In genomic region chr18:76053551-76053950, GRCh38 we compare ENCODE assay signal across 35 cellular contexts.
"Had no signal": no experiment of that assay in that cellular context is flagged by ENCODE, and none has a peak within 500 bp of the region (broad histone marks: within the 10 kb centered on the region; RNA-seq: fewer than 3 reads in every experiment).

No MANE protein-coding gene starts in this region.

- H3K27me3 Mint-ChIP-seq: activated B cell treated with CpG ODN at 0.5 μM for 24 hours; activated CD4-positive, alpha-beta memory T cell treated with anti-CD3 and anti-CD28 coated beads, Interleukin-2, amount 10 ng/mL, durations not matched to agents 7 days and 5 days; activated CD4-positive, alpha-beta T cell treated with anti-CD3 and anti-CD28 coated beads, Interleukin-2, amount 10 ng/mL, durations not matched to agents 24 days and 14 days; activated CD8-positive, alpha-beta memory T cell treated with anti-CD3 and anti-CD28 coated beads, Interleukin-2, amount 10 ng/mL, durations not matched to agents 7 days and 5 days; activated naive CD4-positive, alpha-beta T cell treated with anti-CD3 and anti-CD28 coated beads, Interleukin-2, amount 10 ng/mL, durations not matched to agents 7 days and 5 days; activated naive CD4-positive, alpha-beta T cell treated with anti-CD3 and anti-CD28 coated beads, Interleukin-2, amount 50 U/mL, for 24 hours; activated naive CD8-positive, alpha-beta T cell; activated naive CD8-positive, alpha-beta T cell treated with anti-CD3 and anti-CD28 coated beads, Interleukin-2, amount 50 U/mL, for 24 hours; activated T-cell treated with anti-CD3 and anti-CD28 coated beads, Interleukin-2, amount 50 U/mL, for 24 hours; brain; central memory CD8-positive, alpha-beta T cell had no signal

- H3K27me3 ChIP-seq: ascending aorta, cardiac muscle cell had no signal

- H3K4me1 Mint-ChIP-seq: activated B cell treated with CpG ODN at 0.5 μM for 24 hours; activated CD4-positive, alpha-beta memory T cell treated with anti-CD3 and anti-CD28 coated beads, Interleukin-2, amount 10 ng/mL, durations not matched to agents 7 days and 5 days; activated CD4-positive, alpha-beta T cell treated with anti-CD3 and anti-CD28 coated beads, Interleukin-2, amount 10 ng/mL, durations not matched to agents 24 days and 14 days; activated CD8-positive, alpha-beta memory T cell treated with anti-CD3 and anti-CD28 coated beads, Interleukin-2, amount 10 ng/mL, durations not matched to agents 7 days and 5 days; activated naive CD4-positive, alpha-beta T cell treated with anti-CD3 and anti-CD28 coated beads, Interleukin-2, amount 10 ng/mL, durations not matched to agents 7 days and 5 days; activated naive CD4-positive, alpha-beta T cell treated with anti-CD3 and anti-CD28 coated beads, Interleukin-2, amount 50 U/mL, for 24 hours; activated naive CD8-positive, alpha-beta T cell treated with anti-CD3 and anti-CD28 coated beads, Interleukin-2, amount 10 ng/mL, durations not matched to agents 7 days and 5 days; activated naive CD8-positive, alpha-beta T cell treated with anti-CD3 and anti-CD28 coated beads, Interleukin-2, amount 50 U/mL, for 24 hours; central memory CD8-positive, alpha-beta T cell had no signal

- H3K9me3 Mint-ChIP-seq: activated B cell treated with CpG ODN at 0.5 μM for 24 hours; activated CD4-positive, alpha-beta T cell treated with anti-CD3 and anti-CD28 coated beads, Interleukin-2, amount 10 ng/mL, durations not matched to agents 24 days and 14 days; activated naive CD4-positive, alpha-beta T cell treated with anti-CD3 and anti-CD28 coated beads, Interleukin-2, amount 10 ng/mL, durations not matched to agents 7 days and 5 days; activated naive CD4-positive, alpha-beta T cell treated with anti-CD3 and anti-CD28 coated beads, Interleukin-2, amount 50 U/mL, for 24 hours; activated naive CD8-positive, alpha-beta T cell treated with anti-CD3 and anti-CD28 coated beads, Interleukin-2, amount 10 ng/mL, durations not matched to agents 7 days and 5 days; activated naive CD8-positive, alpha-beta T cell treated with anti-CD3 and anti-CD28 coated beads, Interleukin-2, amount 50 U/mL, for 24 hours; activated T-cell treated with anti-CD3 and anti-CD28 coated beads, Interleukin-2, amount 50 U/mL, for 24 hours; activated T-helper 2 cell treated with anti-CD3 and anti-CD28 coated beads, Interferon-gamma antibody, Interleukin-2, Interleukin-4, amounts not matched to agents 10 μg/mL and 5 μg/mL and 100 μg/mL, durations not matched to agents 14 hours and 24 hours and 36 hours; T-helper 1 cell treated with Interleukin-12 subunit alpha and Interleukin-12 subunit beta and Interleukin-4 antibody, amounts not matched to agents 30 μg/mL and 1 μg/mL, for 36 hours; T-helper 2 cell treated with Interferon-gamma antibody and Interleukin-4, amounts not matched to agents 5 μg/mL and 100 μg/mL, for 36 hours had no signal

- DNase-seq: activated B cell treated with CpG ODN at 0.5 μM for 24 hours; activated CD4-positive, alpha-beta memory T cell treated with anti-CD3 and anti-CD28 coated beads, Interleukin-2, amount 10 ng/mL, durations not matched to agents 7 days and 5 days; activated CD4-positive, alpha-beta T cell treated with anti-CD3 and anti-CD28 coated beads for 4 hours; activated CD4-positive, alpha-beta T cell treated with anti-CD3 and anti-CD28 coated beads, Interleukin-2, amount 10 ng/mL, durations not matched to agents 24 days and 14 days; activated CD4-positive, alpha-beta T cell treated with anti-CD3 and anti-CD28 coated beads, Interleukin-2, amount 50 U/mL, for 1 hour; activated CD4-positive, alpha-beta T cell treated with anti-CD3 and anti-CD28 coated beads, Interleukin-2, amount 50 U/mL, for 48 hours; activated CD4-positive, CD25-positive, alpha-beta regulatory T cell treated with anti-CD3 and anti-CD28 coated beads, Interleukin-2, amount 50 U/mL, for 72 hours; activated CD8-positive, alpha-beta memory T cell treated with anti-CD3 and anti-CD28 coated beads for 24 hours; activated CD8-positive, alpha-beta memory T cell treated with anti-CD3 and anti-CD28 coated beads, Interleukin-2, amount 10 ng/mL, durations not matched to agents 7 days and 5 days; activated CD8-positive, alpha-beta memory T cell treated with anti-CD3 and anti-CD28 coated beads, Interleukin-2, amount 50 U/mL, for 48 hours; activated CD8-positive, alpha-beta T cell treated with anti-CD3 and anti-CD28 coated beads, Interleukin-2, amount 10 ng/mL, durations not matched to agents 7 days and 5 days; activated effector memory CD4-positive, alpha-beta T cell treated with Interleukin-2 at 50 U/mL for 16 hours; activated gamma-delta T cell; activated naive CD4-positive, alpha-beta T cell treated with anti-CD3 and anti-CD28 coated beads, Interleukin-2, amount 10 ng/mL, durations not matched to agents 7 days and 5 days; activated naive CD4-positive, alpha-beta T cell treated with Interleukin-2 at 50 U/mL for 16 hours; activated naive CD8-positive, alpha-beta T cell treated with anti-CD3 and anti-CD28 coated beads, Interleukin-2, amount 10 ng/mL, durations not matched to agents 7 days and 5 days; activated naive CD8-positive, alpha-beta T cell treated with anti-CD3 and anti-CD28 coated beads, Interleukin-2, amount 50 U/mL, for 24 hours; activated T-cell treated with anti-CD3 and anti-CD28 coated beads, Interleukin-2, amount 50 U/mL, for 24 hours; activated T-cell treated with anti-CD3 and anti-CD28 coated beads, Interleukin-2, amount 50 U/mL, for 48 hours; amygdala; anterior cingulate cortex; caudate nucleus; T-helper 1 cell; T-helper 2 cell; T-helper 9 cell had no signal

- H3K4me3 Mint-ChIP-seq: activated B cell treated with CpG ODN at 0.5 μM for 24 hours; activated CD4-positive, alpha-beta memory T cell treated with anti-CD3 and anti-CD28 coated beads, Interleukin-2, amount 10 ng/mL, durations not matched to agents 7 days and 5 days; activated CD4-positive, alpha-beta T cell treated with anti-CD3 and anti-CD28 coated beads, Interleukin-2, amount 10 ng/mL, durations not matched to agents 24 days and 14 days; activated CD8-positive, alpha-beta memory T cell treated with anti-CD3 and anti-CD28 coated beads, Interleukin-2, amount 10 ng/mL, durations not matched to agents 7 days and 5 days; activated CD8-positive, alpha-beta T cell treated with anti-CD3 and anti-CD28 coated beads, Interleukin-2, amount 10 ng/mL, durations not matched to agents 7 days and 5 days; activated naive CD4-positive, alpha-beta T cell treated with anti-CD3 and anti-CD28 coated beads, Interleukin-2, amount 10 ng/mL, durations not matched to agents 7 days and 5 days; activated naive CD4-positive, alpha-beta T cell treated with anti-CD3 and anti-CD28 coated beads, Interleukin-2, amount 50 U/mL, for 24 hours; activated naive CD8-positive, alpha-beta T cell; activated naive CD8-positive, alpha-beta T cell treated with anti-CD3 and anti-CD28 coated beads, Interleukin-2, amount 10 ng/mL, durations not matched to agents 7 days and 5 days; activated naive CD8-positive, alpha-beta T cell treated with anti-CD3 and anti-CD28 coated beads, Interleukin-2, amount 50 U/mL, for 24 hours; activated T-cell treated with anti-CD3 and anti-CD28 coated beads, Interleukin-2, amount 50 U/mL, for 24 hours; brain; central memory CD8-positive, alpha-beta T cell; T-helper 1 cell treated with Interleukin-12 subunit alpha and Interleukin-12 subunit beta and Interleukin-4 antibody, amounts not matched to agents 30 μg/mL and 1 μg/mL, for 36 hours; T-helper 2 cell treated with Interferon-gamma antibody and Interleukin-4, amounts not matched to agents 5 μg/mL and 100 μg/mL, for 36 hours had no signal

- H3K9me3 ChIP-seq: ascending aorta had no signal

- ATAC-seq: activated CD8-positive, alpha-beta memory T cell treated with anti-CD3 and anti-CD28 coated beads, Interleukin-2, amount 10 ng/mL, durations not matched to agents 7 days and 5 days; activated CD8-positive, alpha-beta T cell treated with anti-CD3 and anti-CD28 coated beads, Interleukin-2, amount 10 ng/mL, durations not matched to agents 7 days and 5 days; activated naive CD8-positive, alpha-beta T cell treated with anti-CD3 and anti-CD28 coated beads, Interleukin-2, amount 50 U/mL, for 24 hours had no signal

- H3K36me3 Mint-ChIP-seq: activated CD8-positive, alpha-beta memory T cell treated with anti-CD3 and anti-CD28 coated beads, Interleukin-2, amount 10 ng/mL, durations not matched to agents 7 days and 5 days; activated naive CD4-positive, alpha-beta T cell treated with anti-CD3 and anti-CD28 coated beads, Interleukin-2, amount 10 ng/mL, durations not matched to agents 7 days and 5 days; activated naive CD4-positive, alpha-beta T cell treated with anti-CD3 and anti-CD28 coated beads, Interleukin-2, amount 50 U/mL, for 24 hours; activated naive CD8-positive, alpha-beta T cell; activated naive CD8-positive, alpha-beta T cell treated with anti-CD3 and anti-CD28 coated beads, Interleukin-2, amount 10 ng/mL, durations not matched to agents 7 days and 5 days; brain had no signal

- H3K4me1 ChIP-seq: ascending aorta had no signal

- H3K4me3 ChIP-seq: ascending aorta, cardiac muscle cell had no signal

- H3K27ac ChIP-seq: ascending aorta, cardiac muscle cell, VCaP had no signal

- H3K36me3 ChIP-seq: ascending aorta, cardiac muscle cell had no signal

- H3K27ac Mint-ChIP-seq: activated B cell treated with CpG ODN at 0.5 μM for 24 hours; activated CD4-positive, alpha-beta memory T cell treated with anti-CD3 and anti-CD28 coated beads, Interleukin-2, amount 10 ng/mL, durations not matched to agents 7 days and 5 days; activated CD4-positive, alpha-beta T cell treated with anti-CD3 and anti-CD28 coated beads, Interleukin-2, amount 10 ng/mL, durations not matched to agents 24 days and 14 days; activated CD8-positive, alpha-beta memory T cell treated with anti-CD3 and anti-CD28 coated beads, Interleukin-2, amount 10 ng/mL, durations not matched to agents 7 days and 5 days; activated CD8-positive, alpha-beta T cell treated with anti-CD3 and anti-CD28 coated beads, Interleukin-2, amount 10 ng/mL, durations not matched to agents 7 days and 5 days; activated naive CD4-positive, alpha-beta T cell treated with anti-CD3 and anti-CD28 coated beads, Interleukin-2, amount 10 ng/mL, durations not matched to agents 7 days and 5 days; activated naive CD4-positive, alpha-beta T cell treated with anti-CD3 and anti-CD28 coated beads, Interleukin-2, amount 50 U/mL, for 24 hours; activated naive CD8-positive, alpha-beta T cell; activated naive CD8-positive, alpha-beta T cell treated with anti-CD3 and anti-CD28 coated beads, Interleukin-2, amount 10 ng/mL, durations not matched to agents 7 days and 5 days; activated naive CD8-positive, alpha-beta T cell treated with anti-CD3 and anti-CD28 coated beads, Interleukin-2, amount 50 U/mL, for 24 hours; activated T-cell treated with anti-CD3 and anti-CD28 coated beads, Interleukin-2, amount 50 U/mL, for 24 hours; activated T-helper 2 cell treated with anti-CD3 and anti-CD28 coated beads, Interferon-gamma antibody, Interleukin-2, Interleukin-4, amounts not matched to agents 10 μg/mL and 5 μg/mL and 100 μg/mL, durations not matched to agents 14 hours and 24 hours and 36 hours; brain; T-helper 1 cell treated with Interleukin-12 subunit alpha and Interleukin-12 subunit beta and Interleukin-4 antibody, amounts not matched to agents 30 μg/mL and 1 μg/mL, for 36 hours; T-helper 2 cell treated with Interferon-gamma antibody and Interleukin-4, amounts not matched to agents 5 μg/mL and 100 μg/mL, for 36 hours had no signal
